Comparison of ENCODE assay signal across 1 cellular context in the genomic region with DNA sequence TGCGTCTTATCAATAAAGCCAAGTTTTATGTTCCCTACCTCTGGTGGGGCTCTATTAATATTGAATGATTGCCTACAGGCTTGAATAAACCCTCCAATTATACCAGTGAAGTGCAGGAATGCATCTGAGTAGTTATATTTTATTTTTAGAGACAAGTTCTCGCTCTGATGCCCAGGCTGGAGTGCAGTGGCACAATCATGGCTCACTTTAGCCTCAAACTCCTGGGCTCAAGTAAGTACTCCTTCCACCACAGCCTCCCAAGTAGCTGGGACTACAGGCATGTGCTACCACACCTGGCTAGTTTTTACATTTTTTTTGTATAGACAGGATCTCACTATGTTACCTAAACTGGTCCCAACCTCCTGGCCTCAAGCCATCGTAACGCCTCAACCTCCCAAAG.
TF ChIP-seq lines count a peak whose summit lies in the region.

No MANE protein-coding gene starts in this region.

TF ChIP-seq in GM23338, 12 proteins besides CTCF, POLR2A, EP300 and RAD21 (continued from another document):
- TF ChIP-seq, protein P1, sequence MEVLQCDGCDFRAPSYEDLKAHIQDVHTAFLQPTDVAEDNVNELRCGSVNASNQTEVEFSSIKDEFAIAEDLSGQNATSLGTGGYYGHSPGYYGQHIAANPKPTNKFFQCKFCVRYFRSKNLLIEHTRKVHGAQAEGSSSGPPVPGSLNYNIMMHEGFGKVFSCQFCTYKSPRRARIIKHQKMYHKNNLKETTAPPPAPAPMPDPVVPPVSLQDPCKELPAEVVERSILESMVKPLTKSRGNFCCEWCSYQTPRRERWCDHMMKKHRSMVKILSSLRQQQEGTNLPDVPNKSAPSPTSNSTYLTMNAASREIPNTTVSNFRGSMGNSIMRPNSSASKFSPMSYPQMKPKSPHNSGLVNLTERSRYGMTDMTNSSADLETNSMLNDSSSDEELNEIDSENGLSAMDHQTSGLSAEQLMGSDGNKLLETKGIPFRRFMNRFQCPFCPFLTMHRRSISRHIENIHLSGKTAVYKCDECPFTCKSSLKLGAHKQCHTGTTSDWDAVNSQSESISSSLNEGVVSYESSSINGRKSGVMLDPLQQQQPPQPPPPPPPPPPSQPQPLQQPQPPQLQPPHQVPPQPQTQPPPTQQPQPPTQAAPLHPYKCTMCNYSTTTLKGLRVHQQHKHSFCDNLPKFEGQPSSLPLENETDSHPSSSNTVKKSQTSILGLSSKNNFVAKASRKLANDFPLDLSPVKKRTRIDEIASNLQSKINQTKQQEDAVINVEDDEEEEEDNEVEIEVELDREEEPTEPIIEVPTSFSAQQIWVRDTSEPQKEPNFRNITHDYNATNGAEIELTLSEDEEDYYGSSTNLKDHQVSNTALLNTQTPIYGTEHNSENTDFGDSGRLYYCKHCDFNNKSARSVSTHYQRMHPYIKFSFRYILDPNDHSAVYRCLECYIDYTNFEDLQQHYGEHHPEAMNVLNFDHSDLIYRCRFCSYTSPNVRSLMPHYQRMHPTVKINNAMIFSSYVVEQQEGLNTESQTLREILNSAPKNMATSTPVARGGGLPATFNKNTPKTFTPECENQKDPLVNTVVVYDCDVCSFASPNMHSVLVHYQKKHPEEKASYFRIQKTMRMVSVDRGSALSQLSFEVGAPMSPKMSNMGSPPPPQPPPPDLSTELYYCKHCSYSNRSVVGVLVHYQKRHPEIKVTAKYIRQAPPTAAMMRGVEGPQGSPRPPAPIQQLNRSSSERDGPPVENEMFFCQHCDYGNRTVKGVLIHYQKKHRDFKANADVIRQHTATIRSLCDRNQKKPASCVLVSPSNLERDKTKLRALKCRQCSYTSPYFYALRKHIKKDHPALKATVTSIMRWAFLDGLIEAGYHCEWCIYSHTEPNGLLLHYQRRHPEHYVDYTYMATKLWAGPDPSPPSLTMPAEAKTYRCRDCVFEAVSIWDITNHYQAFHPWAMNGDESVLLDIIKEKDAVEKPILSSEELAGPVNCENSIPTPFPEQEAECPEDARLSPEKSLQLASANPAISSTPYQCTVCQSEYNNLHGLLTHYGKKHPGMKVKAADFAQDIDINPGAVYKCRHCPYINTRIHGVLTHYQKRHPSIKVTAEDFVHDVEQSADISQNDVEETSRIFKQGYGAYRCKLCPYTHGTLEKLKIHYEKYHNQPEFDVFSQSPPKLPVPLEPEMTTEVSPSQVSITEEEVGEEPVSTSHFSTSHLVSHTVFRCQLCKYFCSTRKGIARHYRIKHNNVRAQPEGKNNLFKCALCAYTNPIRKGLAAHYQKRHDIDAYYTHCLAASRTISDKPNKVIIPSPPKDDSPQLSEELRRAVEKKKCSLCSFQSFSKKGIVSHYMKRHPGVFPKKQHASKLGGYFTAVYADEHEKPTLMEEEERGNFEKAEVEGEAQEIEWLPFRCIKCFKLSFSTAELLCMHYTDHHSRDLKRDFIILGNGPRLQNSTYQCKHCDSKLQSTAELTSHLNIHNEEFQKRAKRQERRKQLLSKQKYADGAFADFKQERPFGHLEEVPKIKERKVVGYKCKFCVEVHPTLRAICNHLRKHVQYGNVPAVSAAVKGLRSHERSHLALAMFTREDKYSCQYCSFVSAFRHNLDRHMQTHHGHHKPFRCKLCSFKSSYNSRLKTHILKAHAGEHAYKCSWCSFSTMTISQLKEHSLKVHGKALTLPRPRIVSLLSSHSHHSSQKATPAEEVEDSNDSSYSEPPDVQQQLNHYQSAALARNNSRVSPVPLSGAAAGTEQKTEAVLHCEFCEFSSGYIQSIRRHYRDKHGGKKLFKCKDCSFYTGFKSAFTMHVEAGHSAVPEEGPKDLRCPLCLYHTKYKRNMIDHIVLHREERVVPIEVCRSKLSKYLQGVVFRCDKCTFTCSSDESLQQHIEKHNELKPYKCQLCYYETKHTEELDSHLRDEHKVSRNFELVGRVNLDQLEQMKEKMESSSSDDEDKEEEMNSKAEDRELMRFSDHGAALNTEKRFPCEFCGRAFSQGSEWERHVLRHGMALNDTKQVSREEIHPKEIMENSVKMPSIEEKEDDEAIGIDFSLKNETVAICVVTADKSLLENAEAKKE (CRISPR knock-in tag; IDR thresholded peaks at IDR 0.05) = no peak
- TF ChIP-seq NANOG (IDR thresholded peaks at IDR 0.05; ENCODE audit: borderline replicate concordance) (no peak), ZNF114 (CRISPR knock-in tag; IDR thresholded peaks at IDR 0.05) (no peak), CREB1 (CRISPR knock-in tag; IDR thresholded peaks at IDR 0.05; ENCODE audit: low read depth) (no peak), EZH2phosphoT487 (IDR thresholded peaks at IDR 0.05; ENCODE audit: unreplicated experiment) (no peak)
- TF ChIP-seq, protein P2, sequence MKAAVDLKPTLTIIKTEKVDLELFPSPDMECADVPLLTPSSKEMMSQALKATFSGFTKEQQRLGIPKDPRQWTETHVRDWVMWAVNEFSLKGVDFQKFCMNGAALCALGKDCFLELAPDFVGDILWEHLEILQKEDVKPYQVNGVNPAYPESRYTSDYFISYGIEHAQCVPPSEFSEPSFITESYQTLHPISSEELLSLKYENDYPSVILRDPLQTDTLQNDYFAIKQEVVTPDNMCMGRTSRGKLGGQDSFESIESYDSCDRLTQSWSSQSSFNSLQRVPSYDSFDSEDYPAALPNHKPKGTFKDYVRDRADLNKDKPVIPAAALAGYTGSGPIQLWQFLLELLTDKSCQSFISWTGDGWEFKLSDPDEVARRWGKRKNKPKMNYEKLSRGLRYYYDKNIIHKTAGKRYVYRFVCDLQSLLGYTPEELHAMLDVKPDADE (IDR thresholded peaks at IDR 0.05) = no peak
- TF ChIP-seq, protein P3, sequence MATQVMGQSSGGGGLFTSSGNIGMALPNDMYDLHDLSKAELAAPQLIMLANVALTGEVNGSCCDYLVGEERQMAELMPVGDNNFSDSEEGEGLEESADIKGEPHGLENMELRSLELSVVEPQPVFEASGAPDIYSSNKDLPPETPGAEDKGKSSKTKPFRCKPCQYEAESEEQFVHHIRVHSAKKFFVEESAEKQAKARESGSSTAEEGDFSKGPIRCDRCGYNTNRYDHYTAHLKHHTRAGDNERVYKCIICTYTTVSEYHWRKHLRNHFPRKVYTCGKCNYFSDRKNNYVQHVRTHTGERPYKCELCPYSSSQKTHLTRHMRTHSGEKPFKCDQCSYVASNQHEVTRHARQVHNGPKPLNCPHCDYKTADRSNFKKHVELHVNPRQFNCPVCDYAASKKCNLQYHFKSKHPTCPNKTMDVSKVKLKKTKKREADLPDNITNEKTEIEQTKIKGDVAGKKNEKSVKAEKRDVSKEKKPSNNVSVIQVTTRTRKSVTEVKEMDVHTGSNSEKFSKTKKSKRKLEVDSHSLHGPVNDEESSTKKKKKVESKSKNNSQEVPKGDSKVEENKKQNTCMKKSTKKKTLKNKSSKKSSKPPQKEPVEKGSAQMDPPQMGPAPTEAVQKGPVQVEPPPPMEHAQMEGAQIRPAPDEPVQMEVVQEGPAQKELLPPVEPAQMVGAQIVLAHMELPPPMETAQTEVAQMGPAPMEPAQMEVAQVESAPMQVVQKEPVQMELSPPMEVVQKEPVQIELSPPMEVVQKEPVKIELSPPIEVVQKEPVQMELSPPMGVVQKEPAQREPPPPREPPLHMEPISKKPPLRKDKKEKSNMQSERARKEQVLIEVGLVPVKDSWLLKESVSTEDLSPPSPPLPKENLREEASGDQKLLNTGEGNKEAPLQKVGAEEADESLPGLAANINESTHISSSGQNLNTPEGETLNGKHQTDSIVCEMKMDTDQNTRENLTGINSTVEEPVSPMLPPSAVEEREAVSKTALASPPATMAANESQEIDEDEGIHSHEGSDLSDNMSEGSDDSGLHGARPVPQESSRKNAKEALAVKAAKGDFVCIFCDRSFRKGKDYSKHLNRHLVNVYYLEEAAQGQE (IDR thresholded peaks at IDR 0.05; ENCODE audit: unreplicated experiment) = no peak
